2 cellular contexts compared by ENCODE assay signal in the genomic region with DNA sequence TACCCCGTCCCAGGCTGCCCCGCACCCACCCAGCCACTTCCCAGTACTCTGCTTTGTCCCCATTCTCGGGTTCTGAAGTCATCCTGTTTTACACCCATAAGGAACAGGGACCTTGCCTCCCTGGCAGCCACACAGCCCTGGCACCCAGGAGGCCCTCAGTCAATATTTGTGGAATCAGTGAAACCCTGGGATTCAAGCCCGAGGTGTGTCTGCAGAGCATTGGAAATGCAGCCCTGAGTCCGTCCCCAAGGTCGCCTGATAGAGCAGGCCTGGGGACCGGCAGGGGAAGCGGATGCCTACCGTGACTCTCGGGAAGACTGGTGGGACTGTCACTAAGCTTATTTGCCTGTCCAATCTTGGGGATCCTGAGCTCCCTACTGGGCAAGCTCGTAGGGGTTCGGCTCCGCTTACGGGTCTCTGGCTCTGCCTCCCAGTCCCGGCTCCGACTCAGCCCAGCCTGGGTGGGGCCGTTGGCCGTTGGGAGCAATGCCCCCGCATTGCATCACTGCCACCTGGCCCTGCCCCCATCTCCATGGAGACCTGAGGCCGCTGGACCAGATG.
TF ChIP-seq lines count a peak whose summit lies in the region.

No MANE protein-coding gene starts in this region.

TF ChIP-seq in WTC11, 78 proteins besides CTCF, POLR2A, EP300 and RAD21 (continued from another document):
- TF ChIP-seq, protein P1, sequence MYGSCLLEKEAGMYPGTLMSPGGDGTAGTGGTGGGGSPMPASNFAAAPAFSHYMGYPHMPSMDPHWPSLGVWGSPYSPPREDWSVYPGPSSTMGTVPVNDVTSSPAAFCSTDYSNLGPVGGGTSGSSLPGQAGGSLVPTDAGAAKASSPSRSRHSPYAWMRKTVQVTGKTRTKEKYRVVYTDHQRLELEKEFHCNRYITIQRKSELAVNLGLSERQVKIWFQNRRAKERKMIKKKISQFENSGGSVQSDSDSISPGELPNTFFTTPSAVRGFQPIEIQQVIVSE (CRISPR knock-in tag; IDR thresholded peaks at IDR 0.05; ENCODE audit: borderline replicate concordance) = no peak
- TF ChIP-seq ZNF263 (CRISPR knock-in tag; IDR thresholded peaks at IDR 0.05; ENCODE audit: low read depth) = no peak
- TF ChIP-seq, protein P2, sequence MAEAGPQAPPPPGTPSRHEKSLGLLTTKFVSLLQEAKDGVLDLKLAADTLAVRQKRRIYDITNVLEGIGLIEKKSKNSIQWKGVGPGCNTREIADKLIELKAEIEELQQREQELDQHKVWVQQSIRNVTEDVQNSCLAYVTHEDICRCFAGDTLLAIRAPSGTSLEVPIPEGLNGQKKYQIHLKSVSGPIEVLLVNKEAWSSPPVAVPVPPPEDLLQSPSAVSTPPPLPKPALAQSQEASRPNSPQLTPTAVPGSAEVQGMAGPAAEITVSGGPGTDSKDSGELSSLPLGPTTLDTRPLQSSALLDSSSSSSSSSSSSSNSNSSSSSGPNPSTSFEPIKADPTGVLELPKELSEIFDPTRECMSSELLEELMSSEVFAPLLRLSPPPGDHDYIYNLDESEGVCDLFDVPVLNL (CRISPR knock-in tag; IDR thresholded peaks at IDR 0.05; ENCODE audit: borderline replicate concordance, low read depth) = no peak
- TF ChIP-seq FOXP1 (CRISPR knock-in tag; IDR thresholded peaks at IDR 0.05; ENCODE audit: borderline replicate concordance) = no peak
- TF ChIP-seq, protein P3, sequence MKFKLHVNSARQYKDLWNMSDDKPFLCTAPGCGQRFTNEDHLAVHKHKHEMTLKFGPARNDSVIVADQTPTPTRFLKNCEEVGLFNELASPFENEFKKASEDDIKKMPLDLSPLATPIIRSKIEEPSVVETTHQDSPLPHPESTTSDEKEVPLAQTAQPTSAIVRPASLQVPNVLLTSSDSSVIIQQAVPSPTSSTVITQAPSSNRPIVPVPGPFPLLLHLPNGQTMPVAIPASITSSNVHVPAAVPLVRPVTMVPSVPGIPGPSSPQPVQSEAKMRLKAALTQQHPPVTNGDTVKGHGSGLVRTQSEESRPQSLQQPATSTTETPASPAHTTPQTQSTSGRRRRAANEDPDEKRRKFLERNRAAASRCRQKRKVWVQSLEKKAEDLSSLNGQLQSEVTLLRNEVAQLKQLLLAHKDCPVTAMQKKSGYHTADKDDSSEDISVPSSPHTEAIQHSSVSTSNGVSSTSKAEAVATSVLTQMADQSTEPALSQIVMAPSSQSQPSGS (CRISPR knock-in tag; IDR thresholded peaks at IDR 0.05; ENCODE audit: borderline replicate concordance, low read depth) = no peak

TF ChIP-seq in HepG2, 621 proteins besides CTCF, POLR2A, EP300 and RAD21 (continued from another document):
- TF ChIP-seq, protein P4, sequence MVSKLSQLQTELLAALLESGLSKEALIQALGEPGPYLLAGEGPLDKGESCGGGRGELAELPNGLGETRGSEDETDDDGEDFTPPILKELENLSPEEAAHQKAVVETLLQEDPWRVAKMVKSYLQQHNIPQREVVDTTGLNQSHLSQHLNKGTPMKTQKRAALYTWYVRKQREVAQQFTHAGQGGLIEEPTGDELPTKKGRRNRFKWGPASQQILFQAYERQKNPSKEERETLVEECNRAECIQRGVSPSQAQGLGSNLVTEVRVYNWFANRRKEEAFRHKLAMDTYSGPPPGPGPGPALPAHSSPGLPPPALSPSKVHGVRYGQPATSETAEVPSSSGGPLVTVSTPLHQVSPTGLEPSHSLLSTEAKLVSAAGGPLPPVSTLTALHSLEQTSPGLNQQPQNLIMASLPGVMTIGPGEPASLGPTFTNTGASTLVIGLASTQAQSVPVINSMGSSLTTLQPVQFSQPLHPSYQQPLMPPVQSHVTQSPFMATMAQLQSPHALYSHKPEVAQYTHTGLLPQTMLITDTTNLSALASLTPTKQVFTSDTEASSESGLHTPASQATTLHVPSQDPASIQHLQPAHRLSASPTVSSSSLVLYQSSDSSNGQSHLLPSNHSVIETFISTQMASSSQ (IDR thresholded peaks at IDR 0.05; ENCODE audit: low read depth) = no peak
- TF ChIP-seq, protein P4 (CRISPR knock-in tag; IDR thresholded peaks at IDR 0.05; ENCODE audit: borderline replicate concordance) = no peak
- TF ChIP-seq NFYB (CRISPR knock-in tag; IDR thresholded peaks at IDR 0.05) (no peak), MXI1 (IDR thresholded peaks at IDR 0.05; ENCODE audit: borderline replicate concordance, low read depth, low read length) (no peak)
